In genomic region chr15:84600331-84600686, GRCh38 we compare ENCODE assay signal across 8 cellular contexts. TPM values are rescaled to one million over a fixed set of nuclear protein-coding genes. Genes with fewer than 3 reads are reported as not detected.
DNase-seq lines count a peak whose midpoint lies in the region; TF ChIP-seq lines count a peak whose summit lies in the region.

No MANE protein-coding gene starts in this region.

- no peak overlapping the region; a peak in 1 of 7 replicates for H3K27ac Mint-ChIP-seq in H9

- peaks cover 30% of the 10 kb centered on the region for H3K27me3 Mint-ChIP-seq in H9 (ENCODE audit: low read depth)

- H4K8ac ChIP-seq in H9 (replicated peaks; ENCODE audit: insufficient read length, low read depth, low read length), result no peak overlapping the region

- H3K4me1 ChIP-seq in H9 (ENCODE audit: insufficient read depth, low read length), result peaks cover 7% of the 10 kb centered on the region; the same call in 1 of the 2 replicates
- peaks cover 0 to 13% of the 10 kb centered on the region in 2 donors for H3K4me1 ChIP-seq in ascending aorta
- H3K4me1 ChIP-seq in hepatocyte (ENCODE audit: insufficient read depth), result peaks cover 17% of the 10 kb centered on the region

- H3K4me3 Mint-ChIP-seq in H9, result peak overlapping the region; percentile 86 to 96

- no peak overlapping the region for H3T11ph ChIP-seq in H9 (ENCODE audit: low read length)

- peaks cover 0 to 3% of the 10 kb centered on the region in 2 experiments; a peak in 1 of 5 replicates for H3K9me3 Mint-ChIP-seq in H9

- DNase-seq in DMS 273 treated with DMSO at 0.1 percent for 48 hours (lab: John Stamatoyannopoulos, UW) (peak; percentile 19), H9 (peak; percentile 83), NCI-H1048 (lab: John Stamatoyannopoulos, UW) (peak; percentile 53), SKM-1 (lab: John Stamatoyannopoulos, UW; ENCODE audit: unreplicated experiment) (peak; percentile 47), ascending aorta (ENCODE audit: low spot score in 2 of 2) (peak; percentile 69 to 93), hepatocyte (ENCODE audit: low spot score) (peak; percentile 89), retina (peak; percentile 92), middle frontal gyrus (ENCODE audit: extremely low spot score, low spot score) (no peak)

- H3K4me1 Mint-ChIP-seq in H9, result peaks cover 32 to 37% of the 10 kb centered on the region in 2 experiments

- H3K4me2 ChIP-seq in H9 (ENCODE audit: insufficient read depth, insufficient read length, low read length) (peak overlapping the region; percentile 78), hepatocyte (peak overlapping the region; percentile 85)

- no peak overlapping the region for H2BK5ac ChIP-seq in H9 (ENCODE audit: insufficient read length, low read length)

- peaks cover 1% of the 10 kb centered on the region for H4K20me1 ChIP-seq in H9 (ENCODE audit: control insufficient read depth, insufficient read depth, insufficient read length)
- no peaks in the 10 kb centered on the region for H4K20me1 ChIP-seq in hepatocyte (ENCODE audit: insufficient read depth, poor library complexity, severe bottlenecking)

- H2AFZ ChIP-seq in H9 (ENCODE audit: low read length) (peak overlapping the region; percentile 33), hepatocyte (peak overlapping the region; percentile 66)

- H3K9ac ChIP-seq in H9 (ENCODE audit: extremely low read depth, insufficient read length, low read length), result no peak overlapping the region

- H3K18ac ChIP-seq in H9 (ENCODE audit: insufficient read length, low read depth, low read length), result peak overlapping the region; percentile 54

- TF ChIP-seq CTCF in H9 (conservative IDR thresholded peaks at IDR 0.05), result no peak
- no peak for TF ChIP-seq CTCF in ascending aorta (IDR thresholded peaks at IDR 0.05)
- TF ChIP-seq CTCF in hepatocyte (IDR thresholded peaks at IDR 0.05; ENCODE audit: poor library complexity), result no peak

- H2BK20ac ChIP-seq in H9 (ENCODE audit: low read depth, low read length, poor library complexity, severe bottlenecking), result no peak overlapping the region

- H3K14ac ChIP-seq in H9 (ENCODE audit: insufficient read depth, low read length), result no peak overlapping the region

- H3K56ac ChIP-seq in H9 (ENCODE audit: insufficient read length, low read depth, low read length), result no peak overlapping the region

- H3K79me1 ChIP-seq in H9 (ENCODE audit: insufficient read depth, low read depth, low read length, poor library complexity, severe bottlenecking), result no peaks in the 10 kb centered on the region

- peak overlapping the region; percentile 85 to 91 for H3K4me3 ChIP-seq in ascending aorta
- peak overlapping the region; percentile 42 for H3K4me3 ChIP-seq in hepatocyte

- H3K27me3 ChIP-seq in H9 (ENCODE audit: insufficient read depth, low read length), result no peaks in the 10 kb centered on the region; the same call in 1 of the 2 replicates
- no peaks in the 10 kb centered on the region for H3K27me3 ChIP-seq in ascending aorta
- no peaks in the 10 kb centered on the region for H3K27me3 ChIP-seq in hepatocyte

- WGBS in H9 (ENCODE audit: extremely low coverage, insufficient read length, low lambda C conversion rate), result no CpG with 5 or more reads among the region's 20 CpGs
- WGBS in hepatocyte (ENCODE audit: low lambda C conversion rate, missing lambda C conversion rate), result 4% methylated on average over 20 of the region's 20 CpGs

- H3K27ac ChIP-seq in H9 (ENCODE audit: insufficient read length, low read depth, low read length) (no peak overlapping the region), ascending aorta (peak overlapping the region; percentile 43 to 72), hepatocyte (no peak overlapping the region)

- H3K36me3 Mint-ChIP-seq in H9 (ENCODE audit: insufficient read depth in 1 of 3, low read depth in 3 of 3), result peaks cover 14 to 20% (median 17%) of the 10 kb centered on the region in 3 experiments

- H2AK5ac ChIP-seq in H9 (ENCODE audit: insufficient read length, low read length), result no peak overlapping the region

- H3K23me2 ChIP-seq in H9 (ENCODE audit: insufficient read length, low read depth, low read length, poor library complexity, severe bottlenecking), result peaks cover 6% of the 10 kb centered on the region

- H3K36me3 ChIP-seq in ascending aorta (no peaks in the 10 kb centered on the region), hepatocyte (replicated peaks; ENCODE audit: insufficient read depth, low read depth) (no peaks in the 10 kb centered on the region)

- intact Hi-C loops in ascending aorta (cut with DNase I), result loop anchor here (1.0 to 2.0 kb wide), 5 partner anchors 31 to 380 kb away; partner anchors contain the start of genes PDE8A, SEC11A, WDR73 and ZNF592

- no peaks in the 10 kb centered on the region for H3K9me2 ChIP-seq in hepatocyte (replicated peaks; ENCODE audit: insufficient read depth)

- H2BK12ac ChIP-seq in H9 (ENCODE audit: insufficient read length, low read depth, low read length), result no peak overlapping the region

- no peak overlapping the region for H3K23ac ChIP-seq in H9 (ENCODE audit: insufficient read length, low read depth, low read length)

- H3K9me3 ChIP-seq in H9 (ENCODE audit: control insufficient read depth, low read depth, low read length), result no peaks in the 10 kb centered on the region
- H3K9me3 ChIP-seq in ascending aorta, result no peaks in the 10 kb centered on the region
- no peaks in the 10 kb centered on the region for H3K9me3 ChIP-seq in hepatocyte (ENCODE audit: low read depth)

- H3K4ac ChIP-seq in H9 (ENCODE audit: low read depth, low read length), result no peak overlapping the region

- no peak overlapping the region for H4K5ac ChIP-seq in H9 (ENCODE audit: insufficient read length, low read depth, low read length)

- H2BK120ac ChIP-seq in H9 (ENCODE audit: low read depth, low read length, poor library complexity, severe bottlenecking), result no peak overlapping the region

- peaks cover 11% of the 10 kb centered on the region; the same call in 1 of the 2 replicates for H3K79me2 ChIP-seq in H9 (ENCODE audit: insufficient read depth, low read length)
- peaks cover 40% of the 10 kb centered on the region for H3K79me2 ChIP-seq in hepatocyte

- no peak overlapping the region for H4K91ac ChIP-seq in H9 (ENCODE audit: insufficient read length, low read depth, low read length)

- no peak overlapping the region for H2BK15ac ChIP-seq in H9 (ENCODE audit: low read depth, low read length)

RNA-seq across cellular contexts. Expression of gene ZSCAN2, which starts 0.5 kb away (rescaled TPM):
- total RNA-seq in H9 (2021) (28.4 and 31.2 TPM in 2 replicates), ascending aorta (4.6 TPM), hepatocyte (14.9 and 21.8 TPM in 2 replicates)
- polyA plus RNA-seq in hepatocyte, result 11.2 and 13.4 TPM in 2 replicates

RNA-seq across cellular contexts. Expression of gene WDR73, which starts 53.8 kb away (rescaled TPM):
- total RNA-seq in H9 (2021) (41.0 and 41.6 TPM in 2 replicates), ascending aorta (29.5 TPM), hepatocyte (19.9 and 30.3 TPM in 2 replicates)
- 28.3 and 31.4 TPM in 2 replicates for polyA plus RNA-seq in hepatocyte

RNA-seq across cellular contexts. Expression of gene NMB, which starts 57.7 kb away (rescaled TPM):
- 11.5 and 12.4 TPM in 2 replicates for total RNA-seq in H9 (2021)
- 18.8 TPM for total RNA-seq in ascending aorta
- 3.8 and 12.8 TPM in 2 replicates for total RNA-seq in hepatocyte
- 15.4 and 15.5 TPM in 2 replicates for polyA plus RNA-seq in hepatocyte

Comparison
In these comparisons a context has a peak if more than half of its experiments do, and no peak if none do; other contexts are left out.
1. H3K27ac ChIP-seq: peak in ascending aorta (2 of 2); none in H9 (single experiment) and hepatocyte (single experiment).